ENCODE assay signal across 8 cellular contexts in genomic region chr11:449889-450808, GRCh38. TPM values are rescaled to one million over a fixed set of nuclear protein-coding genes. Genes with fewer than 3 reads are reported as not detected.
DNase-seq lines count a peak whose midpoint lies in the region; ATAC-seq and TF ChIP-seq lines count a peak whose summit lies in the region.

Gene PTDSS2 (plus strand): TSS chr11:450279. CDS start chr11:450456, 177 bp downstream.

- no peak for TF ChIP-seq CTCF in lower lobe of right lung (IDR thresholded peaks at IDR 0.05)

- DNase-seq in CD1c-positive myeloid dendritic cell (ENCODE audit: extremely low spot score) (peak; percentile 96), NCI-H82 treated with DMSO at 0.1 percent for 48 hours (lab: John Stamatoyannopoulos, UW; ENCODE audit: unreplicated experiment) (peak; percentile 87), ecto neural progenitor cell (ENCODE audit: low spot score) (peak; percentile 98), lower lobe of right lung (peak; percentile 98)
- peak; percentile 97 for DNase-seq in activated CD4-positive, alpha-beta memory T cell treated with anti-CD3 and anti-CD28 coated beads for 36 hours
- peak; percentile 88 to 96 (median 89) for DNase-seq in stimulated activated CD4-positive, alpha-beta T cell treated with anti-CD3 and anti-CD28 coated beads, TNF-alpha, amount 100 ng/mL, for 24 hours (ENCODE audit: low read depth in 3 of 3)

- peaks cover 23% of the 10 kb centered on the region for H3K4me1 Mint-ChIP-seq in activated CD4-positive, alpha-beta memory T cell treated with anti-CD3 and anti-CD28 coated beads for 36 hours (ENCODE audit: low read depth)

- no peaks in the 10 kb centered on the region for H3K27me3 Mint-ChIP-seq in activated CD4-positive, alpha-beta memory T cell treated with anti-CD3 and anti-CD28 coated beads for 36 hours

- H3K36me3 ChIP-seq in lower lobe of right lung = peaks cover 24% of the 10 kb centered on the region

- H3K4me1 ChIP-seq in lower lobe of right lung = peaks cover 30% of the 10 kb centered on the region

- no peaks in the 10 kb centered on the region for H3K36me3 Mint-ChIP-seq in activated CD4-positive, alpha-beta memory T cell treated with anti-CD3 and anti-CD28 coated beads for 36 hours

- H3K9me3 Mint-ChIP-seq in activated CD4-positive, alpha-beta memory T cell treated with anti-CD3 and anti-CD28 coated beads for 36 hours = no peaks in the 10 kb centered on the region

- peak within 1 kb of the TSS; percentile 95 for H3K27ac Mint-ChIP-seq in activated CD4-positive, alpha-beta memory T cell treated with anti-CD3 and anti-CD28 coated beads for 36 hours

- no peaks in the 10 kb centered on the region for H3K27me3 ChIP-seq in lower lobe of right lung (ENCODE audit: low read depth)

- POLR2A ChIA-PET in activated CD4-positive, alpha-beta memory T cell treated with anti-CD3 and anti-CD28 coated beads for 36 hours (lab: Charles Lee) = interaction anchor here (0.6 to 3.5 kb wide), 9 partner anchors 10 to 243 kb away, joined by 3 to 22 read pairs (median 4); partner anchors contain the start of genes BET1L, RIC8A and RNH1

- H3K4me3 Mint-ChIP-seq in activated CD4-positive, alpha-beta memory T cell treated with anti-CD3 and anti-CD28 coated beads for 36 hours = peak within 1 kb of the TSS; percentile 90

- peak within 1 kb of the TSS; percentile 90 for H3K27ac ChIP-seq in lower lobe of right lung

- peak within 1 kb of the TSS; percentile 99 for H3K4me3 ChIP-seq in lower lobe of right lung

- CTCF ChIA-PET in activated CD4-positive, alpha-beta memory T cell treated with anti-CD3 and anti-CD28 coated beads for 36 hours (lab: Charles Lee) = interaction anchor here (0.6 to 5.0 kb wide), 14 partner anchors 33 to 199 kb away, joined by 3 to 49 read pairs (median 4); partner anchors contain the start of genes RNH1 and SIGIRR

- intact Hi-C loops in activated CD4-positive, alpha-beta memory T cell treated with anti-CD3 and anti-CD28 coated beads for 36 hours (cut with micrococcal nuclease) = loop anchor here (2.0 to 5.0 kb wide), 4 partner anchors 33 to 243 kb away; partner anchors contain the start of genes BET1L, IFITM2 and RIC8A
- intact Hi-C loops in lower lobe of right lung (cut with DNase I) = no loop called here

- no peaks in the 10 kb centered on the region for H3K9me3 ChIP-seq in lower lobe of right lung

- peak; percentile 72 for ATAC-seq in GM19438 (IDR thresholded peaks at IDR 0.05; ENCODE audit: low read depth, unreplicated experiment)
- ATAC-seq in HG03575 (IDR thresholded peaks at IDR 0.05; ENCODE audit: extremely low read depth, insufficient number of reproducible peaks, low FRiP score, unreplicated experiment) = peak; percentile 44
- peak; percentile 93 for ATAC-seq in lower lobe of right lung

RNA-seq across cellular contexts. Expression of gene PTDSS2, which starts in this region (rescaled TPM):
- 10 to 100 TPM; 15.0 to 16.7 TPM for total RNA-seq in activated CD4-positive, alpha-beta memory T cell treated with anti-CD3 and anti-CD28 coated beads for 36 hours
- total RNA-seq in lower lobe of right lung = 32.9 TPM

Comparison
In these comparisons a context has a peak if more than half of its experiments do, and no peak if none do; other contexts are left out.
1. Peak in every context shown above with its lines: DNase-seq, ATAC-seq, H3K4me3 ChIP-seq and H3K27ac ChIP-seq.